20 cellular contexts compared by ENCODE assay signal in the genomic region with DNA sequence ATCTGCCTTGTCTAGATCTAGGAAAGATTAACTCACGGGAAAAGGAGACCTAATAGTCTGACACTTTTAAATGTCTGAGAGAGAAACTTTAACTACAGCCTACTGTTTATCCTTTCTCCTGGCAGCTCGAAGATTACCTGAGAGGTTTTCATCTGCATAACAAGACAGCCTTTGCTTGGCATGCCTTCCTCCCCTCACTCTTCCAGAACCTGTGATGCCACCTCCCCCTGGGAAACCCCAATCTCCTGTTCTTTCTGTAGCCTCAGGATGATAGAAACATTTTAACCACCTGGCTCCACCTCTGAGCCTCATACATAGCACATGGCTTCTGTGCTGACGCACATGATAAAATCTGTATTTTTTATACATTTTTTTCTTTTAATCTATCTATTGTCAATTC.
"Had no signal": no experiment of that assay in that cellular context is flagged by ENCODE, and none has a peak within 500 bp of the region (broad histone marks: within the 10 kb centered on the region; RNA-seq: fewer than 3 reads in every experiment).

No MANE protein-coding gene starts in this region.

- H3K4me1 ChIP-seq: left lung, psoas muscle, spleen, tibial nerve, upper lobe of left lung had no signal

- H3K27ac Mint-ChIP-seq: effector memory CD8-positive, alpha-beta T cell; natural killer cell; stimulated activated naive B cell treated with anti-CD40 and anti-IgM and Interleukin-4, amounts not matched to agents 10 μg/mL and 1 μg/mL and 100 μg/mL, for 72 hours; stimulated activated naive CD8-positive, alpha-beta T cell treated with anti-CD3 and anti-CD28 coated beads, Interleukin-15, Interleukin-2, amounts not matched to agents 100 ng/mL and 50 ng/mL, for 24 hours had no signal

- H3K9me3 Mint-ChIP-seq: neural crest cell had no signal

- H3K27me3 ChIP-seq: left lung, spleen, tibial nerve, upper lobe of left lung had no signal

- H3K27me3 Mint-ChIP-seq: effector memory CD8-positive, alpha-beta T cell; stimulated activated naive B cell treated with anti-CD40 and anti-IgM and Interleukin-4, amounts not matched to agents 10 μg/mL and 1 μg/mL and 100 μg/mL, for 72 hours; stimulated activated naive CD8-positive, alpha-beta T cell treated with anti-CD3 and anti-CD28 coated beads, Interleukin-15, Interleukin-2, amounts not matched to agents 100 ng/mL and 50 ng/mL, for 24 hours had no signal

- H3K4me3 Mint-ChIP-seq: effector memory CD8-positive, alpha-beta T cell; natural killer cell; neural crest cell; stimulated activated naive B cell treated with anti-CD40 and anti-IgM and Interleukin-4, amounts not matched to agents 10 μg/mL and 1 μg/mL and 100 μg/mL, for 72 hours; stimulated activated naive CD8-positive, alpha-beta T cell treated with anti-CD3 and anti-CD28 coated beads, Interleukin-15, Interleukin-2, amounts not matched to agents 100 ng/mL and 50 ng/mL, for 24 hours had no signal

- H3K4me3 ChIP-seq: left lung, psoas muscle, skin epidermis, spleen, thoracic aorta, tibial nerve, upper lobe of left lung had no signal

- H3K27ac ChIP-seq: left lung, psoas muscle, skin epidermis, spleen, thoracic aorta, tibial nerve, upper lobe of left lung had no signal

- H3K9me3 ChIP-seq: left lung, psoas muscle, spleen, thoracic aorta, tibial nerve, upper lobe of left lung had no signal

- H3K36me3 ChIP-seq: left lung, spleen, thoracic aorta, tibial nerve, upper lobe of left lung had no signal

- H3K4me1 Mint-ChIP-seq: natural killer cell; stimulated activated naive B cell treated with anti-CD40 and anti-IgM and Interleukin-4, amounts not matched to agents 10 μg/mL and 1 μg/mL and 100 μg/mL, for 72 hours had no signal

- FAIRE-seq: frontal cortex, urothelium cell line had no signal

- DNase-seq: cerebellar nuclear complex; cortex of kidney; effector memory CD8-positive, alpha-beta T cell; left cardiac atrium; left lung; mesenchymal stem cell; natural killer cell; posterior cingulate gyrus; psoas muscle; right cardiac atrium; spleen; stimulated activated naive B cell treated with anti-CD40 and anti-IgM and Interleukin-4, amounts not matched to agents 10 μg/mL and 1 μg/mL and 100 μg/mL, for 72 hours; upper lobe of left lung had no signal

- H3K36me3 Mint-ChIP-seq: natural killer cell; stimulated activated naive B cell treated with anti-CD40 and anti-IgM and Interleukin-4, amounts not matched to agents 10 μg/mL and 1 μg/mL and 100 μg/mL, for 72 hours had no signal
